ENCODE assay signal across 8 cellular contexts in the genomic region with DNA sequence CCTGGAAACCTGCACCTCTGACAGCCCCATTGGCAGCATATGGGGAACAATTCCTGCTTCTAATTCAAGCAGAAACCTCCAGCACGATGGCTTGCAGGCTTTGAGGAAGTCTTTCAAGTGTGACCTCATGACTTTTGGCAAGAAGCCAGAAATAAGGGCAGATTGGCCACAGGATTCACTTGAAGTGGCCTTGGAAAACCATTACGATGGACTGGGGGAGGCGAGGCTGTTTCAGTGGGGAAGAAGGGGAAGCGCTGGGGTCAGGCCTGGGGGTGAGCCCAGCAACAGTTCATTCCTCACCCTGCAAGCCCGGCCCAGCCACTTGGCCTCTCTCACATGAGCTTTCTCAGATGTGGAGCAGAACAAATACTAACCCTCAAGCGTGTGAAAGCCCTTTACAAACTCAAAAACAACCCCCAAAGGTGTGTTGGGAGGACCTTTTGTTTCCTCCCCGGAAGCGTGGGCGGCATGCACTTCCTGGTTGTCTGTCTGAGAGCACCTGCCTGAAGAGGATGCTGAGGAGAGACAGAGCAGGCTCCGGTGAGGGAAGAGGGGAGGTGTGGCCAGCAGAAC. TPM values are rescaled to one million over a fixed set of nuclear protein-coding genes. Genes with fewer than 3 reads are reported as not detected.
DNase-seq lines count a peak whose midpoint lies in the region; ATAC-seq and TF ChIP-seq lines count a peak whose summit lies in the region.

No MANE protein-coding gene starts in this region.

- intact Hi-C loops in Panc1 (cut with micrococcal nuclease; ENCODE audit: unreplicated experiment): no loop called here
- intact Hi-C loops in sciatic nerve (cut with DNase I): no loop called here

- POLR2A ChIA-PET in Panc1 (lab: Charles Lee): no interaction called here

- peaks cover 3% of the 10 kb centered on the region for H3K36me3 Mint-ChIP-seq in activated T-cell treated with anti-CD3 and anti-CD28 coated beads, Interleukin-2, amount 50 U/mL, for 4 hours (ENCODE audit: insufficient read depth)
- peaks cover 5% of the 10 kb centered on the region for H3K36me3 Mint-ChIP-seq in glutamatergic neuron (ENCODE audit: unreplicated experiment)

- no TSS peak for BruUV-seq in Panc1 (replicated peaks; lab: Mats Ljungman, UMichigan)

- TF ChIP-seq CTCF in Panc1 (IDR thresholded peaks at IDR 0.05) (no peak), glutamatergic neuron (IDR thresholded peaks at IDR 0.05; ENCODE audit: partially characterized antibody, unreplicated experiment) (no peak)

- in situ Hi-C loops in G401 (cut with HindIII; ENCODE audit: low sequenced_read_pairs): no loop called here
- in situ Hi-C loops in Panc1 (cut with HindIII; ENCODE audit: low pct_unique_long_range_greater_than_20kb, low sequenced_read_pairs): no loop called here

- CTCF ChIA-PET in Panc1 (lab: Charles Lee): no interaction called here

- no peak overlapping the region for H3K27ac Mint-ChIP-seq in glutamatergic neuron (ENCODE audit: unreplicated experiment)

- peak overlapping the region; percentile 64 for H3K4me3 Mint-ChIP-seq in activated T-cell treated with anti-CD3 and anti-CD28 coated beads, Interleukin-2, amount 50 U/mL, for 4 hours
- no peak overlapping the region for H3K4me3 Mint-ChIP-seq in glutamatergic neuron (ENCODE audit: unreplicated experiment)

- H3K27ac ChIP-seq in Panc1 (ENCODE audit: low read length): peak overlapping the region; percentile 91

- no peaks in the 10 kb centered on the region for H3K27me3 ChIP-seq in Panc1 (ENCODE audit: control insufficient read depth, insufficient read depth, low read length)

- peaks cover 54% of the 10 kb centered on the region for H3K4me1 Mint-ChIP-seq in activated T-cell treated with anti-CD3 and anti-CD28 coated beads, Interleukin-2, amount 50 U/mL, for 4 hours (ENCODE audit: low read depth)
- peaks cover 6% of the 10 kb centered on the region for H3K4me1 Mint-ChIP-seq in glutamatergic neuron (ENCODE audit: low read depth, unreplicated experiment)

- H3K27me3 Mint-ChIP-seq in activated T-cell treated with anti-CD3 and anti-CD28 coated beads, Interleukin-2, amount 50 U/mL, for 4 hours (ENCODE audit: low read depth): no peaks in the 10 kb centered on the region
- no peaks in the 10 kb centered on the region for H3K27me3 Mint-ChIP-seq in glutamatergic neuron (ENCODE audit: unreplicated experiment)

- peaks cover 45% of the 10 kb centered on the region for H3K4me1 ChIP-seq in Panc1 (ENCODE audit: control insufficient read depth, insufficient read depth, low read length)

- H3K9me3 Mint-ChIP-seq in activated T-cell treated with anti-CD3 and anti-CD28 coated beads, Interleukin-2, amount 50 U/mL, for 4 hours: peaks cover 4% of the 10 kb centered on the region
- peaks cover 4% of the 10 kb centered on the region for H3K9me3 Mint-ChIP-seq in glutamatergic neuron (ENCODE audit: unreplicated experiment)

- no peak overlapping the region; a peak in 1 of 4 replicates for H3K4me3 ChIP-seq in Panc1 (ENCODE audit: low read depth in 2 of 2, low read length in 2 of 2)

- H3K9me3 ChIP-seq in Panc1 (ENCODE audit: control insufficient read depth, insufficient read depth, low read depth, low read length): no peaks in the 10 kb centered on the region

- peak; percentile 41 for ATAC-seq in HG02763 (IDR thresholded peaks at IDR 0.05; ENCODE audit: unreplicated experiment)
- peak; percentile 51 for ATAC-seq in Panc1
- ATAC-seq in activated T-cell treated with anti-CD3 and anti-CD28 coated beads, Interleukin-2, amount 50 U/mL, for 4 hours: peak; percentile 76 to 82
- ATAC-seq in sciatic nerve: peak; percentile 58
- no peak for ATAC-seq in HG02623 (IDR thresholded peaks at IDR 0.05; ENCODE audit: unreplicated experiment)

- H3K36me3 ChIP-seq in Panc1 (ENCODE audit: control insufficient read depth, insufficient read depth, low read length): no peaks in the 10 kb centered on the region

- DNase-seq in G401 (ENCODE audit: low spot score): peak; percentile 12
- no peak for DNase-seq in Panc1 (ENCODE audit: low read depth, low spot score)
- DNase-seq in activated T-cell treated with anti-CD3 and anti-CD28 coated beads, Interleukin-2, amount 50 U/mL, for 4 hours: peak; percentile 92
- peak; percentile 66 for DNase-seq in germinal center (ENCODE audit: low spot score)
- DNase-seq in sciatic nerve (ENCODE audit: low spot score): no peak
- DNase-seq in glutamatergic neuron: no peak

RNA-seq across cellular contexts. Expression of a gene that starts 26.9 kb away (rescaled TPM):
- 12.4 and 18.6 TPM in 2 replicates for total RNA-seq in G401 (2014; rRNA removed; shearing (Covaris generic))
- 361 TPM for total RNA-seq in Panc1 (2021; ENCODE audit: unreplicated experiment)
- 215 TPM for polyA plus RNA-seq in Panc1 (2012; ENCODE audit: insufficient read length)
- 10 to 100 TPM; 75.5 to 87.3 (median 86.0) TPM for total RNA-seq in activated T-cell treated with anti-CD3 and anti-CD28 coated beads, Interleukin-2, amount 50 U/mL, for 4 hours
- 96.8 TPM for total RNA-seq in sciatic nerve
- total RNA-seq in glutamatergic neuron (ENCODE audit: unreplicated experiment): 15.8 TPM

RNA-seq across cellular contexts. Expression of a gene that starts 59.5 kb away (rescaled TPM):
- 5.4 and 6.6 TPM in 2 replicates for total RNA-seq in G401 (2014; rRNA removed; shearing (Covaris generic))
- total RNA-seq in Panc1 (2021; ENCODE audit: unreplicated experiment): 14.6 TPM
- polyA plus RNA-seq in Panc1 (2012; ENCODE audit: insufficient read length): 19.1 TPM
- total RNA-seq in activated T-cell treated with anti-CD3 and anti-CD28 coated beads, Interleukin-2, amount 50 U/mL, for 4 hours: 10 to 100 TPM in 1 of 3 donors, 1 to 10 TPM in 2; 9.5 to 11.2 (median 9.7) TPM
- total RNA-seq in sciatic nerve: 7.8 TPM
- total RNA-seq in glutamatergic neuron (ENCODE audit: unreplicated experiment): 6.2 TPM

Comparison
In these comparisons a context has a peak if more than half of its experiments do, and no peak if none do; other contexts are left out.
1. DNase-seq: peak in G401 (single experiment), activated T-cell treated with anti-CD3 and anti-CD28 coated beads, Interleukin-2, amount 50 U/mL, for 4 hours (single experiment) and germinal center (single experiment); none in Panc1 (single experiment), sciatic nerve (single experiment) and glutamatergic neuron (single experiment).